Comparison of ENCODE assay signal across 11 cellular contexts in genomic region chr16:11202260-11203091, GRCh38. TPM values are rescaled to one million over a fixed set of nuclear protein-coding genes. Genes with fewer than 3 reads are reported as not detected.
A peak's percentile ranks its signal among the peaks of the same experiment; 100 is the strongest.
DNase-seq lines count a peak whose midpoint lies in the region; ATAC-seq and TF ChIP-seq lines count a peak whose summit lies in the region.
"Had no signal": no experiment of that assay in that cellular context is flagged by ENCODE, and none has a peak within 500 bp of the region (broad histone marks: within the 10 kb centered on the region; RNA-seq: fewer than 3 reads in every experiment).

No MANE protein-coding gene starts in this region.

- DNase-seq in NCI-H69 (lab: John Stamatoyannopoulos, UW) (peak; percentile 57), foreskin keratinocyte (peak; percentile 76 to 88), NCI-H2107 treated with DMSO at 0.1 percent for 48 hours (lab: John Stamatoyannopoulos, UW; ENCODE audit: unreplicated experiment) (no peak), posterior vena cava (ENCODE audit: low spot score) (no peak)
- DNase-seq in activated CD8-positive, alpha-beta memory T cell treated with anti-CD3 and anti-CD28 coated beads, Interleukin-2, amount 50 U/mL, for 48 hours, result no peak
- DNase-seq: activated effector memory CD4-positive, alpha-beta T cell treated with Interleukin-2 at 50 U/mL for 16 hours; heart right ventricle had no signal

- peak overlapping the region; percentile 67 to 98 (median 82) for H3K4me2 ChIP-seq in BLaER1 treated with 17β-estradiol and CSF1 and Interleukin-3, amounts not matched to agents 10 nM and 100 nM

- peak overlapping the region in 2 of 10 experiments; percentile 6 to 24; a peak in 4 of 20 replicates for H3K4me3 ChIP-seq in BLaER1 treated with 17β-estradiol and CSF1 and Interleukin-3, amounts not matched to agents 10 nM and 100 nM
- H3K4me3 ChIP-seq: heart right ventricle, thoracic aorta had no signal

- no peaks in the 10 kb centered on the region for H4K20me1 ChIP-seq in BLaER1 treated with 17β-estradiol and CSF1 and Interleukin-3, amounts not matched to agents 10 nM and 100 nM

- peaks cover 74 to 96% (median 87%) of the 10 kb centered on the region in 10 experiments for H3K4me1 ChIP-seq in BLaER1 treated with 17β-estradiol and CSF1 and Interleukin-3, amounts not matched to agents 10 nM and 100 nM
- H3K4me1 ChIP-seq in foreskin keratinocyte, result peaks cover 31% of the 10 kb centered on the region

- intact Hi-C loops in posterior vena cava (cut with DNase I), result no loop called here

- ATAC-seq in GM19023 (IDR thresholded peaks at IDR 0.05; ENCODE audit: unreplicated experiment) (peak; percentile 52), foreskin keratinocyte (peak; percentile 41), GM21737 (IDR thresholded peaks at IDR 0.05; ENCODE audit: unreplicated experiment) (no peak)

- H3K27me3 ChIP-seq in BLaER1 treated with 17β-estradiol and CSF1 and Interleukin-3, amounts not matched to agents 10 nM and 100 nM, result no peaks in the 10 kb centered on the region; a peak in 1 of 22 replicates
- H3K27me3 ChIP-seq in foreskin keratinocyte, result no peaks in the 10 kb centered on the region
- H3K27me3 ChIP-seq: heart right ventricle had no signal

- H3K9me3 ChIP-seq in BLaER1 treated with 17β-estradiol and CSF1 and Interleukin-3, amounts not matched to agents 10 nM and 100 nM (replicated peaks in 1 of 11), result peaks cover 1 to 4% (median 3%) of the 10 kb centered on the region in 11 experiments; a peak in 21 of 22 replicates
- H3K9me3 ChIP-seq: thoracic aorta had no signal

- H3K9ac ChIP-seq in BLaER1 treated with 17β-estradiol and CSF1 and Interleukin-3, amounts not matched to agents 10 nM and 100 nM, result peak overlapping the region in 10 of 11 experiments; percentile 7 to 63 (median 28); a peak in 14 of 22 replicates

- TF ChIP-seq CTCF in foreskin keratinocyte (conservative IDR thresholded peaks at IDR 0.05), result no peak

- no peaks in the 10 kb centered on the region for H3K36me3 ChIP-seq in BLaER1 treated with 17β-estradiol and CSF1 and Interleukin-3, amounts not matched to agents 10 nM and 100 nM
- H3K36me3 ChIP-seq: heart right ventricle, thoracic aorta had no signal

- H3K27ac ChIP-seq in BLaER1 treated with 17β-estradiol and CSF1 and Interleukin-3, amounts not matched to agents 10 nM and 100 nM, result peak overlapping the region in 9 of 11 experiments; percentile 25 to 72 (median 54); a peak in 16 of 22 replicates
- peak overlapping the region; percentile 86 for H3K27ac ChIP-seq in foreskin keratinocyte
- H3K27ac ChIP-seq: thoracic aorta had no signal

RNA-seq across cellular contexts. Expression of gene SOCS1, which starts 53.5 kb away (rescaled TPM):
- 5.2 and 6.3 TPM in 2 replicates for total RNA-seq in foreskin keratinocyte
- 8.8 and 13.1 TPM in 2 replicates for polyA plus RNA-seq in foreskin keratinocyte
- 1 to 10 TPM; 7.5 to 7.7 TPM for total RNA-seq in posterior vena cava

Comparison
In these comparisons a context has a peak if more than half of its experiments do, and no peak if none do; other contexts are left out.
1. DNase-seq: peak in NCI-H69 (single experiment) and foreskin keratinocyte (2 of 2); none in activated CD8-positive, alpha-beta memory T cell treated with anti-CD3 and anti-CD28 coated beads, Interleukin-2, amount 50 U/mL, for 48 hours (single experiment), NCI-H2107 treated with DMSO at 0.1 percent for 48 hours (single experiment) and posterior vena cava (single experiment).